In genomic region chr20:32625996-32626395, GRCh38 we compare ENCODE assay signal across 34 cellular contexts. TPM values are rescaled to one million over a fixed set of nuclear protein-coding genes. Genes with fewer than 3 reads are reported as not detected.
"Had no signal": no experiment of that assay in that cellular context is flagged by ENCODE, and none has a peak within 500 bp of the region (broad histone marks: within the 10 kb centered on the region; RNA-seq: fewer than 3 reads in every experiment).

No MANE protein-coding gene starts in this region.

- ATAC-seq: activated CD8-positive, alpha-beta T cell treated with anti-CD3 and anti-CD28 coated beads for 36 hours; activated T-cell treated with anti-CD3 and anti-CD28 coated beads, Interleukin-2, amount 50 U/mL, for 72 hours; foreskin keratinocyte; natural killer cell had no signal

- H3K27ac Mint-ChIP-seq: activated CD4-positive, alpha-beta T cell treated with anti-CD3 and anti-CD28 coated beads, Interleukin-2, amount 10 ng/mL, durations not matched to agents 7 days and 5 days; activated CD8-positive, alpha-beta T cell treated with anti-CD3 and anti-CD28 coated beads for 36 hours; activated naive CD8-positive, alpha-beta T cell treated with anti-CD3 and anti-CD28 coated beads, Interleukin-2, amount 10 ng/mL, durations not matched to agents 7 days and 5 days; activated T-cell treated with anti-CD3 and anti-CD28 coated beads, Interleukin-2, amount 50 U/mL, for 72 hours; dendritic cell treated with granulocyte-macrophage colony-stimulating factor and Interleukin-4, amounts not matched to agents 40 ng/mL and 50 ng/mL, for 4 days; natural killer cell; progenitor cell of endocrine pancreas; stimulated activated memory B cell treated with anti-CD40 and anti-IgM and Interleukin-4, amounts not matched to agents 10 μg/mL and 1 μg/mL and 100 μg/mL, for 72 hours; T-helper 1 cell treated with Interleukin-12 subunit alpha and Interleukin-12 subunit beta and Interleukin-4 antibody, amounts not matched to agents 30 μg/mL and 1 μg/mL, for 36 hours had no signal

- H3K9me3 Mint-ChIP-seq: activated CD4-positive, alpha-beta T cell treated with anti-CD3 and anti-CD28 coated beads, Interleukin-2, amount 10 ng/mL, durations not matched to agents 7 days and 5 days; activated CD8-positive, alpha-beta T cell treated with anti-CD3 and anti-CD28 coated beads for 36 hours; activated naive CD8-positive, alpha-beta T cell treated with anti-CD3 and anti-CD28 coated beads, Interleukin-2, amount 10 ng/mL, durations not matched to agents 7 days and 5 days; activated T-cell treated with anti-CD3 and anti-CD28 coated beads, Interleukin-2, amount 50 U/mL, for 72 hours; dendritic cell treated with granulocyte-macrophage colony-stimulating factor and Interleukin-4, amounts not matched to agents 40 ng/mL and 50 ng/mL, for 4 days; natural killer cell; stimulated activated memory B cell treated with anti-CD40 and anti-IgM and Interleukin-4, amounts not matched to agents 10 μg/mL and 1 μg/mL and 100 μg/mL, for 72 hours; stimulated activated naive CD8-positive, alpha-beta T cell treated with anti-CD3 and anti-CD28 coated beads, Interleukin-15, amount 100 ng/mL, for 72 hours; T-helper 1 cell treated with Interleukin-12 subunit alpha and Interleukin-12 subunit beta and Interleukin-4 antibody, amounts not matched to agents 30 μg/mL and 1 μg/mL, for 36 hours had no signal

- H3K4me1 ChIP-seq: foreskin keratinocyte had no signal

- FAIRE-seq: islet of Langerhans, small intestine had no signal

- H3K27me3 Mint-ChIP-seq: activated CD4-positive, alpha-beta T cell treated with anti-CD3 and anti-CD28 coated beads, Interleukin-2, amount 10 ng/mL, durations not matched to agents 7 days and 5 days; activated CD8-positive, alpha-beta T cell treated with anti-CD3 and anti-CD28 coated beads for 36 hours; stimulated activated naive CD8-positive, alpha-beta T cell treated with anti-CD3 and anti-CD28 coated beads, Interleukin-15, amount 100 ng/mL, for 72 hours had no signal

- DNase-seq: activated CD4-positive, alpha-beta T cell treated with anti-CD3 and anti-CD28 coated beads, Interleukin-2, amount 10 ng/mL, durations not matched to agents 7 days and 5 days; activated CD4-positive, CD25-positive, alpha-beta regulatory T cell treated with anti-CD3 and anti-CD28 coated beads, Interleukin-2, amount 50 U/mL, for 72 hours; activated CD8-positive, alpha-beta T cell treated with anti-CD3 and anti-CD28 coated beads for 36 hours; activated naive CD4-positive, alpha-beta T cell treated with Interleukin-2 at 50 U/mL for 16 hours; activated naive CD8-positive, alpha-beta T cell treated with anti-CD3 and anti-CD28 coated beads, Interleukin-2, amount 10 ng/mL, durations not matched to agents 7 days and 5 days; activated T-cell treated with anti-CD3 and anti-CD28 coated beads, Interleukin-2, amount 50 U/mL, for 72 hours; amniotic stem cell; central memory CD4-positive, alpha-beta T cell; foreskin keratinocyte; left lung; lower lobe of right lung; mesendoderm; natural killer cell; ovary; retina; sigmoid colon; small intestine; stimulated activated CD4-positive, alpha-beta T cell treated with anti-CD3 and anti-CD28 coated beads, Interleukin-4, amount 100 ng/mL, for 4 hours; stimulated activated CD8-positive, alpha-beta memory T cell treated with anti-CD3 and anti-CD28 coated beads, Interleukin-4, amount 100 ng/mL, for 48 hours; stimulated activated naive CD8-positive, alpha-beta T cell treated with anti-CD3 and anti-CD28 coated beads, Interleukin-15, amount 100 ng/mL, for 72 hours; T-helper 9 cell; thyroid gland; upper lobe of left lung; WERI-Rb-1 had no signal

- H3K4me3 Mint-ChIP-seq: activated CD4-positive, alpha-beta T cell treated with anti-CD3 and anti-CD28 coated beads, Interleukin-2, amount 10 ng/mL, durations not matched to agents 7 days and 5 days; activated CD8-positive, alpha-beta T cell treated with anti-CD3 and anti-CD28 coated beads for 36 hours; activated naive CD8-positive, alpha-beta T cell treated with anti-CD3 and anti-CD28 coated beads, Interleukin-2, amount 10 ng/mL, durations not matched to agents 7 days and 5 days; activated T-cell treated with anti-CD3 and anti-CD28 coated beads, Interleukin-2, amount 50 U/mL, for 72 hours; dendritic cell treated with granulocyte-macrophage colony-stimulating factor and Interleukin-4, amounts not matched to agents 40 ng/mL and 50 ng/mL, for 4 days; natural killer cell; stimulated activated memory B cell treated with anti-CD40 and anti-IgM and Interleukin-4, amounts not matched to agents 10 μg/mL and 1 μg/mL and 100 μg/mL, for 72 hours; stimulated activated naive CD8-positive, alpha-beta T cell treated with anti-CD3 and anti-CD28 coated beads, Interleukin-15, amount 100 ng/mL, for 72 hours; T-helper 1 cell treated with Interleukin-12 subunit alpha and Interleukin-12 subunit beta and Interleukin-4 antibody, amounts not matched to agents 30 μg/mL and 1 μg/mL, for 36 hours had no signal

- H3K36me3 ChIP-seq: breast epithelium, esophagus muscularis mucosa, left lung, lower lobe of right lung, neutrophil, ovary, sigmoid colon, thyroid gland, upper lobe of left lung, vagina, WERI-Rb-1 had no signal

- H3K9me3 ChIP-seq: breast epithelium, esophagus muscularis mucosa, left lung, lower lobe of right lung, neutrophil, ovary, sigmoid colon, thyroid gland, upper lobe of left lung, vagina had no signal

- H3K27ac ChIP-seq: breast epithelium, esophagus muscularis mucosa, foreskin keratinocyte, left lung, lower lobe of right lung, neutrophil, ovary, sigmoid colon, thyroid gland, upper lobe of left lung, vagina, WERI-Rb-1 had no signal

- H3K4me3 ChIP-seq: breast epithelium, esophagus muscularis mucosa, left lung, lower lobe of right lung, ovary, sigmoid colon, thyroid gland, upper lobe of left lung, vagina had no signal

- H3K27me3 ChIP-seq: ovary, thyroid gland, vagina had no signal

- H3K36me3 Mint-ChIP-seq: activated naive CD8-positive, alpha-beta T cell treated with anti-CD3 and anti-CD28 coated beads, Interleukin-2, amount 10 ng/mL, durations not matched to agents 7 days and 5 days; natural killer cell; stimulated activated memory B cell treated with anti-CD40 and anti-IgM and Interleukin-4, amounts not matched to agents 10 μg/mL and 1 μg/mL and 100 μg/mL, for 72 hours had no signal

RNA-seq across cellular contexts. Expression of gene C20orf203, which starts 47.7 kb away (rescaled TPM):
- total RNA-seq: foreskin keratinocyte, glomerular endothelial cell, left lung, lower lobe of right lung, vagina had no signal
- polyA plus RNA-seq: foreskin keratinocyte had no signal
